In the genomic region with DNA sequence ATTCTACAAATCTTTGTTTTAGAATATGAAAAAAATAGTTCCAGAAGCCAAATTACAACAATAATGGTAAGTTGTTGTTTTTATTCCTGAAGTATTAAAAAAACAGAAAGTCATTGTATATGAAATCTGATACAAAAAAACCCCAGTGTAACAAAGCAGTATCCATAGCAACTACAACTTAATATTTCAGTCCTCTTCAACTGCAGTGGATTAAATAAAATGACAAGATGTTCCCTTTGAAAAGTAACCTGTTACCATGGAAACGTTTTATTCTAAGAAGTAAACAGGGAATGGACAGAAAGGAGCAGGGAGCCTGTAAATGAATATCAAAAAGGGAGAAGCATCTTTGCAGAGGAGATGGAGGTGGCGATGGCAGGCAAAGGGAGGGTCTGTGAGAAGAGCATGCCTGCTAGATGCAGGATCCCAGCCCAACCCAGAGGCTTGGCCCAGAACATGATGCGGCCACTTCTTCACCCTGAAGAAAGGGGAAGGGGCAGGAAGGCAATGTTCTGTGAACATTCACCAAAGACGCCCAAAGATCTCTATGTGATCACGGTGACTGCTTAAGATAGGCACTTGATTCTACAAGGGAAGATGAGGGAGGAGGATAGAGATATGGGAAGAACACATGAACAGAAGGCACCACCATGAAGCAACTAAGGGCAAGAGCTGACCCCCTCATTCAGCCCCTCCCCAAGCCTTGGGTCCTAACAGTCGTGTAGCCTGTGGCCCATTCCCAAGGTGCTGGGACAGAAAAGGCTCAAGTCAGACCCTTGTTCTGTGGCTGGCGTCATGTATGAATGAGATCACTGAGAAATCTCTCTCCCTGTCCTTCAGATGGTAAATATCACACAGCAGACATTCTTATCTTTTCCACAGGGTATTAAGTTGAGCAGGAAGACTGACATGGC, we compare ENCODE assay signal across 9 cellular contexts.
A peak's percentile ranks its signal among the peaks of the same experiment; 100 is the strongest.
DNase-seq lines count a peak whose midpoint lies in the region; ATAC-seq lines count a peak whose summit lies in the region.
"Had no signal": no experiment of that assay in that cellular context is flagged by ENCODE, and none has a peak within 500 bp of the region (broad histone marks: within the 10 kb centered on the region; RNA-seq: fewer than 3 reads in every experiment).

No MANE protein-coding gene starts in this region.

- peaks cover 40% of the 10 kb centered on the region for H3K4me1 Mint-ChIP-seq in activated CD4-positive, alpha-beta T cell treated with anti-CD3 and anti-CD28 coated beads, Interleukin-2, amount 10 ng/mL, durations not matched to agents 24 days and 14 days

- H3K27ac Mint-ChIP-seq in activated CD4-positive, alpha-beta T cell treated with anti-CD3 and anti-CD28 coated beads, Interleukin-2, amount 10 ng/mL, durations not matched to agents 24 days and 14 days: peak overlapping the region; percentile 19

- H3K9me3 Mint-ChIP-seq in activated CD4-positive, alpha-beta T cell treated with anti-CD3 and anti-CD28 coated beads, Interleukin-2, amount 10 ng/mL, durations not matched to agents 24 days and 14 days: no peaks in the 10 kb centered on the region

- intact Hi-C loops in activated CD4-positive, alpha-beta T cell treated with anti-CD3 and anti-CD28 coated beads, Interleukin-2, amount 10 ng/mL, durations not matched to agents 24 days and 14 days (cut with micrococcal nuclease): no loop called here

- peak overlapping the region; percentile 64 for H3K27ac ChIP-seq in angular gyrus (ENCODE audit: low read depth, low read length)
- peak overlapping the region; percentile 88 for H3K27ac ChIP-seq in temporal lobe (ENCODE audit: low read depth, low read length)

- no peak for ATAC-seq in HG02571 (IDR thresholded peaks at IDR 0.05; ENCODE audit: unreplicated experiment)

- H3K27me3 Mint-ChIP-seq in activated CD4-positive, alpha-beta T cell treated with anti-CD3 and anti-CD28 coated beads, Interleukin-2, amount 10 ng/mL, durations not matched to agents 24 days and 14 days: no peaks in the 10 kb centered on the region

- H3K36me3 Mint-ChIP-seq in activated CD4-positive, alpha-beta T cell treated with anti-CD3 and anti-CD28 coated beads, Interleukin-2, amount 10 ng/mL, durations not matched to agents 24 days and 14 days (ENCODE audit: low read depth): peaks cover 25% of the 10 kb centered on the region

- H3K4me3 Mint-ChIP-seq in activated CD4-positive, alpha-beta T cell treated with anti-CD3 and anti-CD28 coated beads, Interleukin-2, amount 10 ng/mL, durations not matched to agents 24 days and 14 days: no peak overlapping the region

- peak; percentile 49 for DNase-seq in activated CD4-positive, alpha-beta T cell treated with anti-CD3 and anti-CD28 coated beads, Interleukin-2, amount 10 ng/mL, durations not matched to agents 24 days and 14 days
- no peak for DNase-seq in activated CD4-positive, alpha-beta T cell treated with anti-CD3 and anti-CD28 coated beads, Interleukin-2, amount 50 U/mL, for 1 hour
- peak; percentile 46 for DNase-seq in iris pigment epithelial cell (ENCODE audit: low read depth)
- no peak for DNase-seq in activated T-cell treated with anti-CD3 and anti-CD28 coated beads for 4 hours
- no peak for DNase-seq in NCI-H187 (lab: John Stamatoyannopoulos, UW)
- DNase-seq: activated gamma-delta T cell had no signal

Comparison
In these comparisons a context has a peak if more than half of its experiments do, and no peak if none do; other contexts are left out.
1. DNase-seq: peak in activated CD4-positive, alpha-beta T cell treated with anti-CD3 and anti-CD28 coated beads, Interleukin-2, amount 10 ng/mL, durations not matched to agents 24 days and 14 days (single experiment) and iris pigment epithelial cell (single experiment); none in activated CD4-positive, alpha-beta T cell treated with anti-CD3 and anti-CD28 coated beads, Interleukin-2, amount 50 U/mL, for 1 hour (single experiment), activated T-cell treated with anti-CD3 and anti-CD28 coated beads for 4 hours (single experiment) and NCI-H187 (0 of 2).